ENCODE assay signal across 28 cellular contexts in genomic region chr10:70809011-70809611, GRCh38. TPM values are rescaled to one million over a fixed set of nuclear protein-coding genes. Genes with fewer than 3 reads are reported as not detected.
DNase-seq lines count a peak whose midpoint lies in the region; ATAC-seq and TF ChIP-seq lines count a peak whose summit lies in the region.
"Had no signal": no experiment of that assay in that cellular context is flagged by ENCODE, and none has a peak within 500 bp of the region (broad histone marks: within the 10 kb centered on the region; RNA-seq: fewer than 3 reads in every experiment).

No MANE protein-coding gene starts in this region.

- H3K4me2 ChIP-seq in PC-3 (ENCODE audit: low read length) = peak overlapping the region; percentile 26; the same call in 1 of the 2 replicates

- no peaks in the 10 kb centered on the region for H4K20me1 ChIP-seq in PC-3 (ENCODE audit: low read length)

- H3K36me3 Mint-ChIP-seq in effector memory CD8-positive, alpha-beta T cell (ENCODE audit: insufficient read depth) = no peaks in the 10 kb centered on the region
- H3K36me3 Mint-ChIP-seq: CD4-positive, CD25-positive, alpha-beta regulatory T cell; natural killer cell; stimulated activated naive B cell treated with anti-CD40 and anti-IgM and Interleukin-4, amounts not matched to agents 10 μg/mL and 1 μg/mL and 100 μg/mL, for 72 hours had no signal

- no TSS peak for BruUV-seq in PC-3 (replicated peaks; lab: Mats Ljungman, UMichigan)

- no peak for TF ChIP-seq POLR2A in heart left ventricle (IDR thresholded peaks at IDR 0.05)
- no peak for TF ChIP-seq POLR2A in testis (IDR thresholded peaks at IDR 0.05)

- peak in 3 of 4 donors; percentile 41 to 56 (median 52) for ATAC-seq in heart left ventricle
- peak; percentile 13 for ATAC-seq in PC-3
- no peak for ATAC-seq in effector memory CD8-positive, alpha-beta T cell (replicated peaks)
- ATAC-seq: GM12878, natural killer cell had no signal

- no peaks in the 10 kb centered on the region for H3K27me3 ChIP-seq in heart left ventricle
- H3K27me3 ChIP-seq in left ventricle myocardium inferior (ENCODE audit: low read depth) = no peaks in the 10 kb centered on the region
- no peaks in the 10 kb centered on the region for H3K27me3 ChIP-seq in PC-3 (ENCODE audit: low read length)
- no peaks in the 10 kb centered on the region for H3K27me3 ChIP-seq in esophagus (ENCODE audit: control insufficient read depth in 1 of 2, insufficient read depth in 2 of 2, low read length in 2 of 2)
- H3K27me3 ChIP-seq in testis = no peaks in the 10 kb centered on the region
- H3K27me3 ChIP-seq: brain microvascular endothelial cell had no signal

- CTCF ChIA-PET in PC-3 (lab: Charles Lee) = no interaction called here

- H3K4me3 Mint-ChIP-seq in effector memory CD8-positive, alpha-beta T cell = no peak overlapping the region
- H3K4me3 Mint-ChIP-seq: activated CD4-positive, alpha-beta T cell treated with anti-CD3 and anti-CD28 coated beads, Interleukin-2, amount 10 ng/mL, durations not matched to agents 24 days and 14 days; natural killer cell; stimulated activated naive B cell treated with anti-CD40 and anti-IgM and Interleukin-4, amounts not matched to agents 10 μg/mL and 1 μg/mL and 100 μg/mL, for 72 hours had no signal

- H3K27ac ChIP-seq in heart left ventricle (no peak overlapping the region), left ventricle myocardium inferior (replicated peaks) (no peak overlapping the region), PC-3 (ENCODE audit: low read length) (peak overlapping the region; percentile 35), esophagus (ENCODE audit: low read depth in 2 of 2, low read length in 1 of 2) (peak overlapping the region; percentile 26 to 76), testis (peak overlapping the region; percentile 4 to 74)
- H3K27ac ChIP-seq: brain microvascular endothelial cell, thoracic aorta had no signal

- no peak overlapping the region for H2AFZ ChIP-seq in PC-3 (ENCODE audit: low read length)

- POLR2A ChIA-PET in PC-3 (lab: Charles Lee; ENCODE audit: unreplicated experiment) = no interaction called here

- H3K9me3 ChIP-seq in heart left ventricle (no peaks in the 10 kb centered on the region), left ventricle myocardium inferior (replicated peaks) (no peaks in the 10 kb centered on the region), PC-3 (ENCODE audit: low read length) (no peaks in the 10 kb centered on the region), esophagus (ENCODE audit: control insufficient read depth in 2 of 2, insufficient read depth in 1 of 2, low read depth in 1 of 2, low read length in 1 of 2) (no peaks in the 10 kb centered on the region), testis (no peaks in the 10 kb centered on the region)
- H3K9me3 ChIP-seq: thoracic aorta had no signal

- peaks cover 0 to 8% (median 0%) of the 10 kb centered on the region in 12 donors for H3K4me1 ChIP-seq in heart left ventricle
- H3K4me1 ChIP-seq in left ventricle myocardium inferior = peaks cover 13% of the 10 kb centered on the region
- peaks cover 55% of the 10 kb centered on the region for H3K4me1 ChIP-seq in PC-3 (ENCODE audit: insufficient read depth, low read length)
- H3K4me1 ChIP-seq in esophagus (ENCODE audit: control insufficient read depth in 2 of 2, insufficient read depth in 2 of 2, low read length in 1 of 2) = peaks cover 3 to 10% of the 10 kb centered on the region in 2 donors
- H3K4me1 ChIP-seq in testis = peaks cover 19% of the 10 kb centered on the region

- no peak overlapping the region for H3K27ac Mint-ChIP-seq in effector memory CD8-positive, alpha-beta T cell
- H3K27ac Mint-ChIP-seq: activated CD4-positive, alpha-beta T cell treated with anti-CD3 and anti-CD28 coated beads, Interleukin-2, amount 10 ng/mL, durations not matched to agents 24 days and 14 days; activated T-helper 2 cell treated with anti-CD3 and anti-CD28 coated beads, Interferon-gamma antibody, Interleukin-2, Interleukin-4, amounts not matched to agents 10 μg/mL and 5 μg/mL and 100 μg/mL, durations not matched to agents 14 hours and 24 hours and 36 hours; CD4-positive, CD25-positive, alpha-beta regulatory T cell; natural killer cell had no signal

- H3K9me3 Mint-ChIP-seq in effector memory CD8-positive, alpha-beta T cell = no peaks in the 10 kb centered on the region
- H3K9me3 Mint-ChIP-seq: activated T-helper 2 cell treated with anti-CD3 and anti-CD28 coated beads, Interferon-gamma antibody, Interleukin-2, Interleukin-4, amounts not matched to agents 10 μg/mL and 5 μg/mL and 100 μg/mL, durations not matched to agents 14 hours and 24 hours and 36 hours; natural killer cell; stimulated activated naive B cell treated with anti-CD40 and anti-IgM and Interleukin-4, amounts not matched to agents 10 μg/mL and 1 μg/mL and 100 μg/mL, for 72 hours had no signal

- H3K4me3 ChIP-seq in heart left ventricle (no peak overlapping the region), left ventricle myocardium inferior (no peak overlapping the region), PC-3 (ENCODE audit: low read length) (no peak overlapping the region), esophagus (ENCODE audit: low read depth in 1 of 2, low read length in 2 of 2) (no peak overlapping the region), testis (no peak overlapping the region)
- H3K4me3 ChIP-seq: GM12878, thoracic aorta had no signal

- TF ChIP-seq CTCF in heart left ventricle (IDR thresholded peaks at IDR 0.05) (no peak), left ventricle myocardium inferior (IDR thresholded peaks at IDR 0.05; ENCODE audit: borderline replicate concordance) (no peak), PC-3 (conservative IDR thresholded peaks at IDR 0.05; ENCODE audit: low read depth, low read length) (no peak), testis (IDR thresholded peaks at IDR 0.05) (no peak)

- peaks cover under 1 to 3% of the 10 kb centered on the region in 2 donors for H3K4me1 Mint-ChIP-seq in effector memory CD8-positive, alpha-beta T cell (ENCODE audit: low read depth in 2 of 2)

- no peaks in the 10 kb centered on the region for H3K9me2 ChIP-seq in PC-3 (replicated peaks; ENCODE audit: low read length)

- intact Hi-C loops in heart left ventricle (cut with DNase I) (no loop called here), left ventricle myocardium inferior (cut with micrococcal nuclease) (no loop called here), PC-3 (cut with micrococcal nuclease) (no loop called here), testis (cut with DNase I; ENCODE audit: low total_unique reads) (no loop called here)

- H3K36me3 ChIP-seq in heart left ventricle (no peaks in the 10 kb centered on the region), left ventricle myocardium inferior (no peaks in the 10 kb centered on the region), PC-3 (ENCODE audit: low read depth, low read length) (no peaks in the 10 kb centered on the region), esophagus (ENCODE audit: control insufficient read depth in 2 of 2, insufficient read depth in 2 of 2, low read length in 1 of 2) (no peaks in the 10 kb centered on the region), testis (ENCODE audit: low read depth, missing control alignments) (no peaks in the 10 kb centered on the region)
- H3K36me3 ChIP-seq: brain microvascular endothelial cell, thoracic aorta had no signal

- DNase-seq in heart left ventricle (no peak), left ventricle myocardium inferior (no peak), PC-3 (peak; percentile 85), testis (peak; percentile 64), NCI-H2171 treated with DMSO at 0.1 percent for 48 hours (lab: John Stamatoyannopoulos, UW) (no peak), amniotic stem cell (lab: John Stamatoyannopoulos, UW) (no peak)
- DNase-seq in effector memory CD8-positive, alpha-beta T cell = no peak
- DNase-seq: ACHN; activated CD4-positive, alpha-beta T cell treated with anti-CD3 and anti-CD28 coated beads, Interleukin-2, amount 10 ng/mL, durations not matched to agents 24 days and 14 days; activated CD8-positive, alpha-beta memory T cell treated with anti-CD3 and anti-CD28 coated beads, Interleukin-2, amount 50 U/mL, for 4 hours; brain microvascular endothelial cell; CD4-positive, CD25-positive, alpha-beta regulatory T cell; dermis blood vessel endothelial cell; foreskin melanocyte; GF-D8; GOT3; natural killer cell; NCI-H2029 treated with DMSO at 0.1 percent for 48 hours; NCI-H524 treated with DMSO at 0.1 percent for 48 hours; stimulated activated CD4-positive, alpha-beta T cell treated with anti-CD3 and anti-CD28 coated beads, Interleukin-1b, Interleukin-23, amount 100 ng/mL, for 48 hours; stimulated activated naive B cell treated with anti-CD40 and anti-IgM and Interleukin-4, amounts not matched to agents 10 μg/mL and 1 μg/mL and 100 μg/mL, for 72 hours had no signal

- H3F3A ChIP-seq in PC-3 (ENCODE audit: low read length, unreplicated experiment) = peaks cover 13% of the 10 kb centered on the region

- no peak overlapping the region for H3K9ac ChIP-seq in PC-3 (ENCODE audit: low read length)

- H3K79me2 ChIP-seq in PC-3 (ENCODE audit: low read length) = no peaks in the 10 kb centered on the region

- 62 to 78% (median 73%) methylated on average over 6 of the region's 6 CpGs for WGBS in heart left ventricle, 4 donors
- WGBS in esophagus, 2 donors = 73 to 76% methylated on average over 6 of the region's 6 CpGs
- 32 to 50% methylated on average over 6 of the region's 6 CpGs for WGBS in testis, 2 donors

- peaks cover 15 to 23% of the 10 kb centered on the region in 2 donors for H3K27me3 Mint-ChIP-seq in effector memory CD8-positive, alpha-beta T cell

RNA-seq across cellular contexts. Expression of gene SGPL1, which starts 6.6 kb away (rescaled TPM):
- total RNA-seq in heart left ventricle = 10 to 100 TPM in 8 of 9 donors, 1 to 10 TPM in 1; 9.0 to 32.3 (median 12.2) TPM
- 10 to 100 TPM in 1 of 2 donors, 1 to 10 TPM in 1; 2.9 to 11.4 TPM for polyA plus RNA-seq in heart left ventricle
- 8.2 TPM for total RNA-seq in left ventricle myocardium inferior
- 77.6 and 101 TPM in 2 replicates for total RNA-seq in PC-3 (2014; rRNA removed)
- 10 to 100 TPM; 16.6 to 16.7 TPM for polyA plus RNA-seq in esophagus
- total RNA-seq in testis = 10 to 100 TPM; 64.2 to 70.1 TPM
- polyA plus RNA-seq in testis (ENCODE audit: insufficient read depth, low read depth, low replicate concordance) = 38.5 TPM

RNA-seq across cellular contexts. Expression of gene TBATA, which starts 23.9 kb away (rescaled TPM):
- total RNA-seq in heart left ventricle (not detected), left ventricle myocardium inferior (not detected), PC-3 (2014; rRNA removed) (not detected in 2 replicates), testis (10 to 100 TPM in 1 of 2 donors, 1 to 10 TPM in 1; 8.4 to 19.1 TPM)
- polyA plus RNA-seq in heart left ventricle (not detected), esophagus (not detected), testis (ENCODE audit: insufficient read depth, low read depth, low replicate concordance) (34.6 TPM)
- total RNA-seq: activated CD4-positive, alpha-beta T cell treated with anti-CD3 and anti-CD28 coated beads, Interleukin-2, amount 10 ng/mL, durations not matched to agents 24 days and 14 days; activated T-helper 2 cell treated with anti-CD3 and anti-CD28 coated beads, Interferon-gamma antibody, Interleukin-2, Interleukin-4, amounts not matched to agents 10 μg/mL and 5 μg/mL and 100 μg/mL, durations not matched to agents 14 hours and 24 hours and 36 hours; CD4-positive, CD25-positive, alpha-beta regulatory T cell; dermis blood vessel endothelial cell; GM12878; kidney epithelial cell; mesenteric fat pad; T-helper 1 cell treated with Interleukin-12 subunit alpha and Interleukin-12 subunit beta and Interleukin-4 antibody, amounts not matched to agents 30 ng/mL and 1 ng/mL, for 36 hours; thoracic aorta had no signal
- polyA plus RNA-seq: CD4-positive, CD25-positive, alpha-beta regulatory T cell; GM12878 had no signal

Comparison
In these comparisons a context has a peak if more than half of its experiments do, and no peak if none do; other contexts are left out.
1. DNase-seq: peak in PC-3 (single experiment) and testis (single experiment); none in heart left ventricle (0 of 5), left ventricle myocardium inferior (single experiment), NCI-H2171 treated with DMSO at 0.1 percent for 48 hours (single experiment), amniotic stem cell (single experiment) and effector memory CD8-positive, alpha-beta T cell (0 of 3).
2. H3K27ac ChIP-seq: peak in PC-3 (single experiment), esophagus (2 of 2) and testis (2 of 2); none in heart left ventricle (0 of 12) and left ventricle myocardium inferior (single experiment).